ENCODE assay signal across 8 cellular contexts in the genomic region with DNA sequence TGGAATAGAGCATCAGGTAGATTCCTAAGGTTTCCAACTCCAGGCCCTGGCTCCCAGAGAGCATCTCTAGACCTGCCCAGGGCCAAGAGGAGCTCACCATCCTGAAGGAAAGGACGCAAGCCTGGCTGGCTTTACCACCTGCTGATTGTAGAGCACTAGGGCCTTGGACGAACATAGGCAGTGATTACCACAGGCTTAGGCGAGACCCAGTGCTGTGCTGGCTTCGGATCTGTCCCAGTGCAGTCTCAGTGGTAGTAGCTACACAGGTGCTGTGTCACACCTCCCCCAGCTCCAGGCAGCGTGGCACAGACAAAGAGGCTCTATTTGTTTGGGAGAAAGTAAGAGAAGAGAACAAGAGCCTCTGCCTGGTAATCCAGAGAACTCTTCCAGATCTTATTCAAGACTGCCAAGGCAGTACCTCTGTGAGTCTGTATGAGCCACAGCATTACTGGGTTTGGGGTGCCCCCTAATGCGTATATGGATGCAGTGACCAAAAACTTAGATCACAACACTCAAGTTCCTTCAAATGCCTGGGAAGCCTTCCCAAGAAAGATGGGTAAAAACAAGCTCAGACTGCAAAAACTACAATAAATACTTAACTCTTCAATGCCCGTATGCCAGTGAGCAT. TPM values are rescaled to one million over a fixed set of nuclear protein-coding genes. Genes with fewer than 3 reads are reported as not detected.
DNase-seq lines count a peak whose midpoint lies in the region; ATAC-seq, FAIRE-seq and TF ChIP-seq lines count a peak whose summit lies in the region.

No MANE protein-coding gene starts in this region.

- peak; percentile 81 for TF ChIP-seq RAD21 in GM12878 (IDR thresholded peaks at IDR 0.05; ENCODE audit: insufficient read depth, low read depth, low read length)

- H3K4me3 ChIP-seq in GM12878: no peak overlapping the region

- DNase-seq in EL (peak; percentile 33), NAMALWA (ENCODE audit: low spot score) (peak; percentile 45), GM12878 (ENCODE audit: low read depth, low spot score) (no peak), midbrain (lab: John Stamatoyannopoulos, UW) (peak; percentile 50), NCI-H2107 (lab: John Stamatoyannopoulos, UW) (no peak), SK-N-DZ (ENCODE audit: low spot score) (no peak), endothelial cell (ENCODE audit: low spot score) (no peak)

- no peaks in the 10 kb centered on the region for H3K4me1 Mint-ChIP-seq in endothelial cell (ENCODE audit: unreplicated experiment)

- no peaks in the 10 kb centered on the region for H3K9me3 ChIP-seq in GM12878 (replicated peaks; ENCODE audit: control insufficient read depth, insufficient read depth, low read length)

- WGBS in GM12878 (ENCODE audit: insufficient coverage, insufficient replicate concordance, low lambda C conversion rate, missing lambda C conversion rate): 62% methylated on average over 7 of the region's 7 CpGs

- H3K9ac ChIP-seq in GM12878 (ENCODE audit: control insufficient read depth, insufficient read depth, low read length): no peak overlapping the region

- no peaks in the 10 kb centered on the region for H3K36me3 ChIP-seq in GM12878 (ENCODE audit: control insufficient read depth in 2 of 2, insufficient read depth in 2 of 2, low read length in 1 of 2)

- H3K9me3 Mint-ChIP-seq in endothelial cell (ENCODE audit: unreplicated experiment): no peaks in the 10 kb centered on the region

- ATAC-seq in GM12878 (peak; percentile 91), GM21390 (IDR thresholded peaks at IDR 0.05; ENCODE audit: unreplicated experiment) (no peak)

- H4K20me1 ChIP-seq in GM12878 (ENCODE audit: control insufficient read depth, insufficient read depth): no peaks in the 10 kb centered on the region

- no peak overlapping the region for H3K27ac Mint-ChIP-seq in endothelial cell (ENCODE audit: unreplicated experiment)

- SMC1A ChIA-PET in GM12878 (lab: Charles Lee; ENCODE audit: uncharacterized antibody, unreplicated experiment): interaction anchor here (0.6 to 3.4 kb wide), 11 partner anchors 8 to 194 kb away, joined by 3 to 34 read pairs (median 4); a partner anchor contains a TSS

- H3K4me2 ChIP-seq in GM12878 (ENCODE audit: control insufficient read depth, insufficient read depth): no peak overlapping the region

- no peaks in the 10 kb centered on the region for H3K27me3 ChIP-seq in GM12878 (replicated peaks in 1 of 2; ENCODE audit: control insufficient read depth in 2 of 2, insufficient read depth in 2 of 2, low read length in 1 of 2)

- H3K4me1 ChIP-seq in GM12878 (ENCODE audit: control insufficient read depth, insufficient read depth, low read length): no peaks in the 10 kb centered on the region

- TF ChIP-seq CTCF in GM12878 (IDR thresholded peaks at IDR 0.05 in 2 of 3, conservative IDR thresholded peaks at IDR 0.05 in 1 of 3; ENCODE audit: control insufficient read depth in 2 of 3, extremely low read depth in 1 of 3, insufficient read depth in 1 of 3, low read depth in 3 of 3, low read length in 3 of 3): peak; percentile 46 to 66 (median 58)
- no peak for TF ChIP-seq CTCF in endothelial cell (IDR thresholded peaks at IDR 0.05; ENCODE audit: unreplicated experiment)

- H3K27ac ChIP-seq in GM12878 (ENCODE audit: control insufficient read depth, insufficient read depth): no peak overlapping the region

- BruUV-seq in GM12878 (replicated peaks; lab: Mats Ljungman, UMichigan): no TSS peak

- H3K4me3 Mint-ChIP-seq in endothelial cell (ENCODE audit: unreplicated experiment): no peak overlapping the region

- H3K79me2 ChIP-seq in GM12878 (ENCODE audit: control insufficient read depth, insufficient read depth, low read length): no peaks in the 10 kb centered on the region

- in situ Hi-C loops in GM12878 (cut with MboI): no loop called here

- no peak for TF ChIP-seq POLR2A in GM12878 (IDR thresholded peaks at IDR 0.05; ENCODE audit: low read depth, low read length)

- intact Hi-C loops in GM12878 (cut with micrococcal nuclease; ENCODE audit: unreplicated experiment): loop anchor here (1.0 kb wide), 1 partner anchor 40 kb away; no protein-coding TSS in a partner anchor

- H3K36me3 Mint-ChIP-seq in endothelial cell (ENCODE audit: low read depth, unreplicated experiment): no peaks in the 10 kb centered on the region

- peaks cover 4% of the 10 kb centered on the region for H3K27me3 Mint-ChIP-seq in endothelial cell (ENCODE audit: unreplicated experiment)

- H2AFZ ChIP-seq in GM12878 (ENCODE audit: control insufficient read depth, low read depth, low read length): no peak overlapping the region

- CTCF ChIA-PET in GM12878 (lab: Yijun Ruan, JAX): interaction anchor here (0.8 to 3.3 kb wide), 16 partner anchors 8 to 209 kb away, joined by 3 to 79 read pairs (median 4); a partner anchor contains a TSS

- no peak for TF ChIP-seq EP300 in GM12878 (IDR thresholded peaks at IDR 0.05; ENCODE audit: borderline replicate concordance in 1 of 2, control insufficient read depth in 1 of 2, low read depth in 2 of 2, low read length in 2 of 2)

- POLR2A ChIA-PET in GM12878 (lab: Charles Lee): interaction anchor here (1.7 kb wide), 1 partner anchor 40 kb away, joined by 4 read pairs; no protein-coding TSS in a partner anchor

- peak; percentile 49 for FAIRE-seq in GM12878 (lab: Jason Lieb, UNC)

- RAD21 ChIA-PET in GM12878 (lab: Charles Lee; ENCODE audit: unreplicated experiment): interaction anchor here (1.3 to 4.1 kb wide), 5 partner anchors 19 to 42 kb away, joined by 4 to 38 read pairs (median 6); a partner anchor contains a TSS

TF ChIP-seq in GM12878, 131 proteins besides CTCF, POLR2A, EP300 and RAD21:
- TF ChIP-seq EZH2 (IDR thresholded peaks at IDR 0.05; ENCODE audit: borderline replicate concordance, control insufficient read depth, low read depth, low read length): no peak
- TF ChIP-seq SPI1 (IDR thresholded peaks at IDR 0.05; ENCODE audit: borderline replicate concordance, insufficient read depth, low read depth, low read length): no peak
- no peak for TF ChIP-seq HDGF (IDR thresholded peaks at IDR 0.05)
- TF ChIP-seq SMC3 (IDR thresholded peaks at IDR 0.05; ENCODE audit: borderline replicate concordance, low read length): peak; percentile 73; the same call in 1 of the 2 replicates
- no peak for TF ChIP-seq ZNF217 (IDR thresholded peaks at IDR 0.05)

RNA-seq across cellular contexts. Expression of a gene that starts 25.4 kb away (rescaled TPM):
- 14.5 and 16.0 TPM in 2 replicates for total RNA-seq in GM12878 (2013; cell fraction: nucleolus; rRNA removed)
- 210 and 228 TPM in 2 replicates for total RNA-seq in GM12878 (2014; rRNA removed)
- total RNA-seq in GM12878 (2014; rRNA removed; fragmentation: Illumina TruSeq; extraction: Trizol): 48.5 and 53.8 TPM in 2 replicates
- total RNA-seq in GM12878 (2021): 76.5 and 90.2 TPM in 2 replicates
- 45.4 TPM for polyA plus RNA-seq in GM12878 (2011; ENCODE audit: low read depth)
- 46.6 and 182 TPM in 2 replicates for polyA plus RNA-seq in GM12878 (2011; rRNA removed)
- 210 and 386 TPM in 2 replicates for polyA plus RNA-seq in GM12878 (2011; cell fraction: cytosol; rRNA removed)
- polyA plus RNA-seq in GM12878 (2011; cell fraction: nucleus; rRNA removed): 219 and 271 TPM in 2 replicates
- polyA plus RNA-seq in GM12878 (2012): 145 and 222 TPM in 2 replicates
- 3.5 and 23.4 TPM in 2 replicates for polyA plus RNA-seq in GM12878 (2014; fragmentation: Illumina TruSeq; extraction: Trizol)
- 10 to 100 TPM; 49.6 to 92.9 TPM for polyA plus RNA-seq in GM12878 (2014; fragmentation: Nextera tagmentation; extraction: Ambion mirVana)
- 177 and 251 TPM in 2 replicates for polyA plus RNA-seq in GM12878 (2014; rRNA removed)
- 10 to 100 TPM; 80.7 to 91.1 TPM for polyA plus RNA-seq in GM12878 (2016; fragmentation: Nextera tagmentation; extraction: Ambion mirVana)
- polyA minus RNA-seq in GM12878 (2011; rRNA and poly(A)+ RNA removed): 49.6 and 80.3 TPM in 2 replicates
- polyA minus RNA-seq in GM12878 (2011; cell fraction: cytosol; rRNA and poly(A)+ RNA removed): 44.1 and 44.6 TPM in 2 replicates
- 38.3 and 60.6 TPM in 2 replicates for polyA minus RNA-seq in GM12878 (2011; cell fraction: nucleus; rRNA and poly(A)+ RNA removed)
- polyA plus RNA-seq in SK-N-DZ (2014; cell fraction: cytosol; rRNA removed): 2.3 and 3.0 TPM in 2 replicates
- polyA plus RNA-seq in SK-N-DZ (2014; cell fraction: nucleus; rRNA removed): 1.5 and 5.3 TPM in 2 replicates
- total RNA-seq in endothelial cell (ENCODE audit: unreplicated experiment): 6.6 TPM

RNA-seq across cellular contexts. Expression of a gene that starts 43.1 kb away (rescaled TPM):
- 74.1 and 86.4 TPM in 2 replicates for total RNA-seq in GM12878 (2013; cell fraction: nucleolus; rRNA removed)
- total RNA-seq in GM12878 (2014; rRNA removed) (76.0 and 81.2 TPM in 2 replicates), GM12878 (2014; rRNA removed; fragmentation: Illumina TruSeq; extraction: Trizol) (39.9 and 44.5 TPM in 2 replicates), GM12878 (2021) (67.2 and 74.4 TPM in 2 replicates), endothelial cell (ENCODE audit: unreplicated experiment) (31.5 TPM)
- polyA plus RNA-seq in GM12878 (2011; ENCODE audit: low read depth): 14.7 TPM
- polyA plus RNA-seq in GM12878 (2011; rRNA removed) (32.5 and 44.7 TPM in 2 replicates), GM12878 (2014; fragmentation: Illumina TruSeq; extraction: Trizol) (25.8 and 33.5 TPM in 2 replicates), GM12878 (2014; fragmentation: Nextera tagmentation; extraction: Ambion mirVana) (10 to 100 TPM; 11.7 to 12.0 TPM), GM12878 (2014; rRNA removed) (62.8 and 66.1 TPM in 2 replicates), GM12878 (2016; fragmentation: Nextera tagmentation; extraction: Ambion mirVana) (10 to 100 TPM; 78.0 to 78.8 TPM)
- 46.2 and 62.0 TPM in 2 replicates for polyA plus RNA-seq in GM12878 (2011; cell fraction: cytosol; rRNA removed)
- polyA plus RNA-seq in GM12878 (2011; cell fraction: nucleus; rRNA removed): 106 and 115 TPM in 2 replicates
- polyA plus RNA-seq in GM12878 (2012): 23.8 and 31.0 TPM in 2 replicates
- polyA minus RNA-seq in GM12878 (2011; rRNA and poly(A)+ RNA removed): 57.4 and 84.3 TPM in 2 replicates
- 23.4 and 24.8 TPM in 2 replicates for polyA minus RNA-seq in GM12878 (2011; cell fraction: cytosol; rRNA and poly(A)+ RNA removed)
- polyA minus RNA-seq in GM12878 (2011; cell fraction: nucleus; rRNA and poly(A)+ RNA removed): 70.1 and 137 TPM in 2 replicates
- 54.6 and 62.0 TPM in 2 replicates for polyA plus RNA-seq in SK-N-DZ (2014; cell fraction: cytosol; rRNA removed)
- polyA plus RNA-seq in SK-N-DZ (2014; cell fraction: nucleus; rRNA removed): 58.0 and 62.1 TPM in 2 replicates

Comparison
In these comparisons a context has a peak if more than half of its experiments do, and no peak if none do; other contexts are left out.
1. DNase-seq: peak in EL (single experiment), NAMALWA (single experiment) and midbrain (single experiment); none in GM12878 (single experiment), NCI-H2107 (single experiment), SK-N-DZ (single experiment) and endothelial cell (single experiment).